Comparison of ENCODE assay signal across 35 cellular contexts in genomic region chr1:168827557-168827956, GRCh38.
"Had no signal": no experiment of that assay in that cellular context is flagged by ENCODE, and none has a peak within 500 bp of the region (broad histone marks: within the 10 kb centered on the region; RNA-seq: fewer than 3 reads in every experiment).

No MANE protein-coding gene starts in this region.

- H3K4me2 ChIP-seq: KMS-11 had no signal

- DNase-seq: Karpas-422, Kasumi-1, MG63, MM.1S, MV-4-11, NCI-H1048, NCI-H1092, NCI-H1092 treated with DMSO at 0.1 percent for 48 hours, NCI-H1105, NCI-H1105 treated with DMSO at 0.1 percent for 48 hours, NCI-H1417, NCI-H1417 treated with DMSO at 0.1 percent for 48 hours, NCI-H1436, NCI-H1436 treated with DMSO at 0.1 percent for 48 hours, NCI-H146, NCI-H1694, NCI-H1694 treated with DMSO at 0.1 percent for 48 hours, NCI-H187, NCI-H187 treated with DMSO at 0.1 percent for 48 hours, NCI-H1930, NCI-H2029, NCI-H2029 treated with DMSO at 0.1 percent for 48 hours, NCI-H2081, NCI-H2081 treated with DMSO at 0.1 percent for 48 hours, NCI-H2107, NCI-H2171, NCI-H2171 treated with DMSO at 0.1 percent for 48 hours, NCI-H2227 treated with DMSO at 0.1 percent for 48 hours, NCI-H226, NCI-H345, NCI-H446, NCI-H446 treated with DMSO at 0.1 percent for 48 hours, NCI-H510A, NCI-H510A treated with DMSO at 0.1 percent for 48 hours had no signal

- H3K9me3 ChIP-seq: MG63 had no signal

- H3K4me3 ChIP-seq: MG63 had no signal

- H3K36me3 ChIP-seq: MG63 had no signal

- H3K9ac ChIP-seq: KMS-11 had no signal

- H3K27ac ChIP-seq: KMS-11 had no signal

- H3K27me3 ChIP-seq: MG63 had no signal
